ENCODE assay signal across 8 cellular contexts in the genomic region with DNA sequence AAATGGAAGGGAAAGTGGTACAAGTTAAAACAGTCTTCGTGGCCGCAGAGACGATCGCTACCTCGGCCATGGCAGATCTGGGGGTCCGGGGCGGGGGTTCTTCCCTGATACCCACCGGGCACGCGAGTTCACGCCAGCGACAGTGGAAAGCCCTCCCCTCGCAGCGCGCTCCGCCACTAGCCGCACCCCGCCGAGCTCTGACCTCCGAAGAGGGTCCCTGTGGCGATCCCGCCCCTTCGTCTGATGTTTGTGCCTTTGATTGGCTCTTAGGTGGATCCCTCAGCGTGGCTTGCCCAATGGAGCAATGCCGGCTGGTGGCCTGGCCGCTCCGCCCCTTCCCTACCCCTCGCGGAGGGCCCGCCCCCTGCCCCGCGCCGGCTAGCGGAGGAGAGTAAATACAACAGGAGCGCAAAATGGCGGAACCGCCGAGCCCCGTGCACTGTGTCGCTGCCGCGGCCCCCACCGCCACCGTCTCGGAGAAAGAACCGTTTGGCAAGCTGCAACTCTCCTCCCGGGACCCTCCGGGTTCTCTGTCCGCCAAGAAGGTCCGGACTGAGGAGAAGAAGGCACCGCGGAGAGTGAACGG. TPM values are rescaled to one million over a fixed set of nuclear protein-coding genes. Genes with fewer than 3 reads are reported as not detected.
DNase-seq lines count a peak whose midpoint lies in the region; TF ChIP-seq lines count a peak whose summit lies in the region.

Gene RSBN1L, plus strand, starts transcription at position 403 of the 586 bp plus-strand sequence. Its CDS starts 11 bp downstream, at position 414.

- H3K9ac ChIP-seq in neural cell (ENCODE audit: low read length), result peak within 1 kb of the TSS; percentile 91

- no peaks in the 10 kb centered on the region for H3K9me2 ChIP-seq in neural cell (ENCODE audit: insufficient read depth, low read length)

- WGBS in stomach, 5 donors, result 0 to 1% (median 0%) methylated on average over 38 to 53 of the region's 53 CpGs

- intact Hi-C loops in stomach (cut with DNase I; ENCODE audit: low total_unique reads), result no loop called here

- no peaks in the 10 kb centered on the region for H3K9me3 ChIP-seq in neural cell (ENCODE audit: low read length)
- no peaks in the 10 kb centered on the region for H3K9me3 ChIP-seq in stomach

- no peak for TF ChIP-seq EP300 in neural cell (conservative IDR thresholded peaks at IDR 0.05; ENCODE audit: poor library complexity, severe bottlenecking)
- no peak for TF ChIP-seq EP300 in stomach (IDR thresholded peaks at IDR 0.05)

- H3K4me3 ChIP-seq in H7 (ENCODE audit: insufficient read depth, low read depth, low read length) (peak within 1 kb of the TSS; percentile 96), neural cell (ENCODE audit: low read length) (peak within 1 kb of the TSS; percentile 77), stomach (peak within 1 kb of the TSS; percentile 86 to 100 (median 91))

- H3K36me3 ChIP-seq in H7 (replicated peaks; ENCODE audit: control insufficient read depth, insufficient read depth, low read length), result no peaks in the 10 kb centered on the region
- H3K36me3 ChIP-seq in neural cell (ENCODE audit: insufficient read depth, low read length), result no peaks in the 10 kb centered on the region
- no peaks in the 10 kb centered on the region for H3K36me3 ChIP-seq in stomach

- H3K4me1 ChIP-seq in stomach, result peaks cover 40 to 75% (median 60%) of the 10 kb centered on the region in 4 donors

- DNase-seq in G401 (ENCODE audit: low spot score), result peak; percentile 99
- peak; percentile 98 for DNase-seq in H7
- DNase-seq in M059J (ENCODE audit: low read depth), result peak; percentile 98
- DNase-seq in SHP77 (lab: John Stamatoyannopoulos, UW), result peak; percentile 96
- peak; percentile 100 for DNase-seq in activated effector memory CD4-positive, alpha-beta T cell treated with anti-CD3 and anti-CD28 coated beads, Interleukin-2, amount 50 U/mL, for 16 hours
- DNase-seq in fibroblast of the conjunctiva (ENCODE audit: low read depth), result peak; percentile 94
- peak; percentile 99 for DNase-seq in stomach

- H3K27ac ChIP-seq in neural cell (ENCODE audit: low read length), result peak within 1 kb of the TSS; percentile 94
- peak within 1 kb of the TSS; percentile 94 to 99 (median 97) for H3K27ac ChIP-seq in stomach

- peak in 2 of 4 donors; percentile 78 to 95 for TF ChIP-seq POLR2A in stomach (IDR thresholded peaks at IDR 0.05)

- peak; percentile 71 for TF ChIP-seq CTCF in neural cell (IDR thresholded peaks at IDR 0.05; ENCODE audit: poor library complexity, severe bottlenecking)
- TF ChIP-seq CTCF in stomach (IDR thresholded peaks at IDR 0.05), result peak in 2 of 7 experiments; percentile 6 to 49

- no peaks in the 10 kb centered on the region for H3F3A ChIP-seq in neural cell (ENCODE audit: insufficient read depth, low read length, poor library complexity, severe bottlenecking)

- H3K27me3 ChIP-seq in H7 (ENCODE audit: control insufficient read depth, insufficient read depth, low read length) (no peaks in the 10 kb centered on the region), neural cell (ENCODE audit: insufficient read depth, low read depth, low read length) (no peaks in the 10 kb centered on the region), stomach (no peaks in the 10 kb centered on the region)

- H3K4me2 ChIP-seq in neural cell (ENCODE audit: low read length), result peak within 1 kb of the TSS; percentile 95

- H4K20me1 ChIP-seq in neural cell (ENCODE audit: insufficient read depth), result no peaks in the 10 kb centered on the region

- TF ChIP-seq RAD21 in neural cell (conservative IDR thresholded peaks at IDR 0.05), result peak; percentile 13

- H2AFZ ChIP-seq in neural cell (ENCODE audit: low read depth, low read length), result peak within 1 kb of the TSS; percentile 78

- H3K79me2 ChIP-seq in neural cell (replicated peaks; ENCODE audit: insufficient read depth, low read length), result peaks cover 53% of the 10 kb centered on the region

- in situ Hi-C loops in G401 (cut with HindIII; ENCODE audit: low sequenced_read_pairs), result no loop called here

TF ChIP-seq in neural cell, 6 proteins besides CTCF, POLR2A, EP300 and RAD21:
- peak; percentile 92 for TF ChIP-seq POLR2AphosphoS5 (IDR thresholded peaks at IDR 0.05)
- no peak for TF ChIP-seq EZH2 (IDR thresholded peaks at IDR 0.05; ENCODE audit: borderline replicate concordance, insufficient read depth, low read length, poor library complexity, severe bottlenecking)
- TF ChIP-seq MXI1 (conservative IDR thresholded peaks at IDR 0.05; ENCODE audit: poor library complexity, severe bottlenecking), result peak; percentile 44
- TF ChIP-seq REST (IDR thresholded peaks at IDR 0.05; ENCODE audit: borderline replicate concordance), result peak; percentile 80
- peak; percentile 97 for TF ChIP-seq TAF1 (IDR thresholded peaks at IDR 0.05; ENCODE audit: low read depth)
TF ChIP-seq in neural cell: peak in this region for 4.

RNA-seq across cellular contexts. Expression of gene RSBN1L, which starts in this region (rescaled TPM):
- total RNA-seq in G401 (2014; rRNA removed; shearing (Covaris generic)), result 19.2 and 21.4 TPM in 2 replicates
- 12.6 and 12.8 TPM in 2 replicates for total RNA-seq in H7 (2014; rRNA removed; shearing (Covaris generic))
- 24.1 and 27.6 TPM in 2 replicates for total RNA-seq in M059J (2014; rRNA removed; shearing (Covaris generic))
- polyA plus RNA-seq in neural cell (24.7 and 29.1 TPM in 2 replicates), stomach (10 to 100 TPM in 1 of 3 donors, 1 to 10 TPM in 2; 4.2 to 15.4 (median 6.3) TPM)
- 58.0 and 64.0 TPM in 2 replicates for polyA minus RNA-seq in neural cell
- total RNA-seq in stomach, result 10 to 100 TPM; 11.0 to 68.3 (median 11.6) TPM

Comparison
In these comparisons a context has a peak if more than half of its experiments do, and no peak if none do; other contexts are left out.
1. Peak in every context shown above with its lines: DNase-seq, H3K4me3 ChIP-seq and H3K27ac ChIP-seq.